8 cellular contexts compared by ENCODE assay signal in genomic region chr1:1157914-1158710, GRCh38. TPM values are rescaled to one million over a fixed set of nuclear protein-coding genes. Genes with fewer than 3 reads are reported as not detected.
DNase-seq lines count a peak whose midpoint lies in the region; ATAC-seq and TF ChIP-seq lines count a peak whose summit lies in the region.

No MANE protein-coding gene starts in this region.

- no peaks in the 10 kb centered on the region for H3K36me3 ChIP-seq in GM23338 (ENCODE audit: insufficient read depth)
- no peaks in the 10 kb centered on the region for H3K36me3 ChIP-seq in iPS-18a (ENCODE audit: control insufficient read depth, low read depth, low read length)
- H3K36me3 ChIP-seq in gastrocnemius medialis, result no peaks in the 10 kb centered on the region

- H2AFZ ChIP-seq in GM23338, result peak overlapping the region; percentile 63

- peaks cover 4% of the 10 kb centered on the region; the same call in 1 of the 2 replicates for H3K4me1 ChIP-seq in GM23338 (ENCODE audit: insufficient read depth)
- H3K4me1 ChIP-seq in iPS-18a (ENCODE audit: control insufficient read depth, low read depth, low read length), result peaks cover 7% of the 10 kb centered on the region
- H3K4me1 ChIP-seq in gastrocnemius medialis, result peaks cover 0 to 11% of the 10 kb centered on the region in 2 donors

- H3K27me3 Mint-ChIP-seq in GM23338 (ENCODE audit: insufficient read depth, low read depth, poor library complexity) (peaks cover 13% of the 10 kb centered on the region), MCF 10A (ENCODE audit: insufficient read depth, unreplicated experiment) (no peaks in the 10 kb centered on the region)

- H3K27ac Mint-ChIP-seq in GM23338 (no peak overlapping the region), MCF 10A (ENCODE audit: low read depth, unreplicated experiment) (no peak overlapping the region)

- TF ChIP-seq CTCF in GM23338 (conservative IDR thresholded peaks at IDR 0.05; ENCODE audit: low read depth in 2 of 2) (no peak), MCF 10A (IDR thresholded peaks at IDR 0.05; ENCODE audit: unreplicated experiment) (no peak), gastrocnemius medialis (IDR thresholded peaks at IDR 0.05 in 4 of 5, conservative IDR thresholded peaks at IDR 0.05 in 1 of 5) (no peak)

- peak overlapping the region; percentile 83 for H3K27ac ChIP-seq in GM23338 (ENCODE audit: low read depth)
- no peak overlapping the region for H3K27ac ChIP-seq in iPS-18a (ENCODE audit: low read length)
- peak overlapping the region; percentile 60 to 86 (median 82) for H3K27ac ChIP-seq in gastrocnemius medialis

- no peak for TF ChIP-seq POLR2A in gastrocnemius medialis (IDR thresholded peaks at IDR 0.05)

- no peaks in the 10 kb centered on the region for H4K20me1 ChIP-seq in GM23338 (replicated peaks; ENCODE audit: insufficient read depth)

- peak overlapping the region; percentile 88 for H3K4me2 ChIP-seq in GM23338

- H3K36me3 Mint-ChIP-seq in GM23338 (ENCODE audit: low read depth) (peaks cover 13% of the 10 kb centered on the region), MCF 10A (ENCODE audit: insufficient read depth, unreplicated experiment) (no peaks in the 10 kb centered on the region)

- intact Hi-C loops in MCF 10A (cut with micrococcal nuclease) (no loop called here), gastrocnemius medialis (cut with DNase I; ENCODE audit: low total_unique reads) (no loop called here)

- CTCF ChIA-PET in MCF 10A (lab: Yijun Ruan, JAX), result no interaction called here

- H3K9me3 ChIP-seq in iPS-18a (ENCODE audit: control insufficient read depth, low read depth, low read length) (peaks cover 4% of the 10 kb centered on the region), gastrocnemius medialis (no peaks in the 10 kb centered on the region)

- H3K4me3 ChIP-seq in GM23338 (peak overlapping the region; percentile 66), iPS-18a (ENCODE audit: low read length) (peak overlapping the region; percentile 42), gastrocnemius medialis (peak overlapping the region; percentile 52 to 67 (median 61))

- H3F3A ChIP-seq in GM23338 (replicated peaks; ENCODE audit: low read depth), result 0 out of 2 replicates have a peak, but pooled peaks cover 3% of the 10 kb centered on the region

- ATAC-seq in GM23338 (peak; percentile 40), gastrocnemius medialis (peak; percentile 52 to 55)

- peak overlapping the region; percentile 71 for H3K9ac ChIP-seq in iPS-18a (ENCODE audit: low read length)

- H3K9me3 Mint-ChIP-seq in GM23338 (peaks cover 21% of the 10 kb centered on the region), MCF 10A (ENCODE audit: unreplicated experiment) (peaks cover 6% of the 10 kb centered on the region)

- BruUV-seq in MCF 10A (replicated peaks; lab: Mats Ljungman, UMichigan), result no TSS peak

- POLR2A ChIA-PET in MCF 10A (lab: Yijun Ruan, JAX), result no interaction called here

- in situ Hi-C loops in Caki2 (cut with HindIII; ENCODE audit: low pct_unique_long_range_greater_than_20kb, low sequenced_read_pairs), result no loop called here
- in situ Hi-C loops in gastrocnemius medialis (cut with MboI; ENCODE audit: low sequenced_read_pairs in 4 of 4), result no loop called here

- H3K27me3 ChIP-seq in GM23338 (ENCODE audit: insufficient read depth) (no peaks in the 10 kb centered on the region), iPS-18a (ENCODE audit: control insufficient read depth, insufficient read depth, low read length) (no peaks in the 10 kb centered on the region), gastrocnemius medialis (peaks cover 0 to 23% (median 4%) of the 10 kb centered on the region in 3 donors)

- DNase-seq in Caki2 (ENCODE audit: low read depth) (peak; percentile 68), GM23338 (ENCODE audit: low spot score) (peak; percentile 77), RKO (ENCODE audit: low spot score) (peak; percentile 45), MCF 10A (ENCODE audit: unreplicated experiment) (peak; percentile 19), gastrocnemius medialis (peak in 1 of 2 donors; percentile 19), NCI-H1048 (lab: John Stamatoyannopoulos, UW) (no peak), NCI-H524 treated with DMSO at 0.1 percent for 48 hours (lab: John Stamatoyannopoulos, UW) (no peak)

- H3K79me2 ChIP-seq in GM23338 (replicated peaks; ENCODE audit: insufficient read depth), result no peaks in the 10 kb centered on the region

- H3K9me2 ChIP-seq in GM23338 (ENCODE audit: insufficient read depth), result no peaks in the 10 kb centered on the region

- H3K4me1 Mint-ChIP-seq in GM23338 (no peaks in the 10 kb centered on the region; the same call in 1 of the 3 replicates), MCF 10A (ENCODE audit: insufficient read depth, unreplicated experiment) (no peaks in the 10 kb centered on the region)

- H3K4me3 Mint-ChIP-seq in GM23338, result 0 out of 3 replicates have a peak overlapping the region, but pooled peaks have one; percentile 19
- H3K4me3 Mint-ChIP-seq in MCF 10A (ENCODE audit: unreplicated experiment), result peak overlapping the region; percentile 63

TF ChIP-seq in GM23338, 12 proteins besides CTCF, POLR2A, EP300 and RAD21:
- TF ChIP-seq POLR2AphosphoS5 (IDR thresholded peaks at IDR 0.05; ENCODE audit: low read depth), result peak; percentile 37; the same call in 1 of the 2 replicates
- no peak for TF ChIP-seq ZNF331 (CRISPR knock-in tag; IDR thresholded peaks at IDR 0.05; ENCODE audit: low read depth)
- no peak for TF ChIP-seq JUNB (IDR thresholded peaks at IDR 0.05; ENCODE audit: unreplicated experiment)

RNA-seq across cellular contexts. Expression of gene TTLL10, which starts 15.6 kb away (rescaled TPM):
- total RNA-seq in Caki2 (2014; rRNA removed; shearing (Covaris generic); ENCODE audit: low replicate concordance), result not detected in 2 replicates
- 0.45 TPM in 1 of 2 replicates, not detected in the other for total RNA-seq in GM23338 (2014; rRNA removed; shearing (Covaris generic))
- not detected in 2 replicates for polyA plus RNA-seq in GM23338 (2016; fragmentation: Nextera tagmentation; extraction: Ambion mirVana)
- not detected in 2 replicates for total RNA-seq in MCF 10A (2022)
- under 1 TPM in 2 of 4 donors, not detected in 2; 0.13 to 0.16 TPM for total RNA-seq in gastrocnemius medialis

RNA-seq across cellular contexts. Expression of gene C1orf159, which starts 42.2 kb away (rescaled TPM):
- 19.1 and 26.6 TPM in 2 replicates for total RNA-seq in Caki2 (2014; rRNA removed; shearing (Covaris generic); ENCODE audit: low replicate concordance)
- 21.3 and 21.5 TPM in 2 replicates for total RNA-seq in GM23338 (2014; rRNA removed; shearing (Covaris generic))
- polyA plus RNA-seq in GM23338 (2016; fragmentation: Nextera tagmentation; extraction: Ambion mirVana), result 9.6 and 9.9 TPM in 2 replicates
- total RNA-seq in MCF 10A (2022) (15.7 and 18.6 TPM in 2 replicates), gastrocnemius medialis (1 to 10 TPM; 2.8 to 6.4 (median 5.3) TPM)

RNA-seq across cellular contexts. Expression of gene TNFRSF18, which starts 48.3 kb away (rescaled TPM):
- not detected in 2 replicates for total RNA-seq in Caki2 (2014; rRNA removed; shearing (Covaris generic); ENCODE audit: low replicate concordance)
- 0.58 and 1.5 TPM in 2 replicates for total RNA-seq in GM23338 (2014; rRNA removed; shearing (Covaris generic))
- polyA plus RNA-seq in GM23338 (2016; fragmentation: Nextera tagmentation; extraction: Ambion mirVana), result 0.56 and 1.1 TPM in 2 replicates
- not detected in 2 replicates for total RNA-seq in MCF 10A (2022)
- total RNA-seq in gastrocnemius medialis, result not detected

RNA-seq across cellular contexts. Expression of gene TNFRSF4, which starts 55.8 kb away (rescaled TPM):
- not detected in 2 replicates for total RNA-seq in Caki2 (2014; rRNA removed; shearing (Covaris generic); ENCODE audit: low replicate concordance)
- not detected in 2 replicates for total RNA-seq in GM23338 (2014; rRNA removed; shearing (Covaris generic))
- polyA plus RNA-seq in GM23338 (2016; fragmentation: Nextera tagmentation; extraction: Ambion mirVana), result not detected in 2 replicates
- total RNA-seq in MCF 10A (2022) (not detected in 2 replicates), gastrocnemius medialis (1 to 10 TPM in 1 of 4 donors, under 1 TPM in 2, not detected in 1; 0.42 to 2.1 (median 0.46) TPM)

Comparison
In these comparisons a context has a peak if more than half of its experiments do, and no peak if none do; other contexts are left out.
1. DNase-seq: peak in Caki2 (single experiment), GM23338 (single experiment), RKO (single experiment) and MCF 10A (single experiment); none in NCI-H1048 (single experiment) and NCI-H524 treated with DMSO at 0.1 percent for 48 hours (single experiment).
2. Peak in every context shown above with its lines, with median percentiles within 50 percentile points of each other: H3K4me3 ChIP-seq.